Comparison of ENCODE assay signal across 8 cellular contexts in genomic region chr10:102408728-102409603, GRCh38. TPM values are rescaled to one million over a fixed set of nuclear protein-coding genes. Genes with fewer than 3 reads are reported as not detected.
DNase-seq lines count a peak whose midpoint lies in the region; ATAC-seq, FAIRE-seq and TF ChIP-seq lines count a peak whose summit lies in the region.

No MANE protein-coding gene starts in this region.

- H3K4me3 Mint-ChIP-seq in T-helper 17 cell: peak overlapping the region; percentile 90

- DNase-seq in GM12891 (ENCODE audit: insufficient read length, low spot score) (no peak), T-helper 17 cell (peak; percentile 44 to 59 (median 55)), astrocyte of the cerebellum (ENCODE audit: low read depth) (no peak), iPS-NIHi7 (ENCODE audit: extremely low spot score) (peak; percentile 50), NCI-H524 (lab: John Stamatoyannopoulos, UW) (no peak), cortex of kidney (lab: John Stamatoyannopoulos, UW) (no peak), A172 (ENCODE audit: low spot score) (no peak)
- DNase-seq in stimulated activated CD4-positive, alpha-beta T cell treated with anti-CD3 and anti-CD28 coated beads, Interleukin-15, amount 100 ng/mL, for 24 hours: peak; percentile 89

- H3K27ac Mint-ChIP-seq in T-helper 17 cell: peak overlapping the region; percentile 95

- peaks cover 8% of the 10 kb centered on the region for H3K36me3 Mint-ChIP-seq in T-helper 17 cell (ENCODE audit: low read depth)

- ATAC-seq in T-helper 17 cell: peak; percentile 53

- H3K9me3 ChIP-seq in T-helper 17 cell (ENCODE audit: control insufficient read depth, low read length, poor library complexity, severe bottlenecking): no peaks in the 10 kb centered on the region

- peaks cover 35% of the 10 kb centered on the region for H3K27me3 Mint-ChIP-seq in T-helper 17 cell

- FAIRE-seq in GM12891 (lab: Jason Lieb, UNC): peak; percentile 57

- H3K4me1 Mint-ChIP-seq in T-helper 17 cell: peaks cover 34% of the 10 kb centered on the region

- TF ChIP-seq POLR2A in GM12891 (IDR thresholded peaks at IDR 0.05; ENCODE audit: low read depth, low read length): no peak

- in situ Hi-C loops in astrocyte of the cerebellum (cut with HindIII; ENCODE audit: low sequenced_read_pairs): no loop called here

- H3K4me3 ChIP-seq in astrocyte of the cerebellum (ENCODE audit: low read depth, low read length): peak overlapping the region; percentile 25

- TF ChIP-seq CTCF in astrocyte of the cerebellum (IDR thresholded peaks at IDR 0.05; ENCODE audit: low read depth, low read length, missing control alignments): no peak

TF ChIP-seq in GM12891, 5 proteins besides CTCF, POLR2A, EP300 and RAD21:
- TF ChIP-seq SPI1 (IDR thresholded peaks at IDR 0.05; ENCODE audit: low read depth, low read length) (no peak), POU2F2 (IDR thresholded peaks at IDR 0.05; ENCODE audit: low read depth, low read length) (no peak; the same call in none of the 2 replicates)

RNA-seq across cellular contexts. Expression of gene PSD, which starts 9.6 kb away (rescaled TPM):
- polyA plus RNA-seq in GM12891 (2012; ENCODE audit: low read depth, missing spikeins): 2.7 TPM
- total RNA-seq in T-helper 17 cell: 1 to 10 TPM; 2.9 to 5.1 TPM
- total RNA-seq in A172 (2014; rRNA removed; shearing (Covaris generic)): 0.07 TPM in 1 of 2 replicates, not detected in the other

RNA-seq across cellular contexts. Expression of gene FBXL15, which starts 11.7 kb away (rescaled TPM):
- 8.4 TPM for polyA plus RNA-seq in GM12891 (2012; ENCODE audit: low read depth, missing spikeins)
- total RNA-seq in T-helper 17 cell: 10 to 100 TPM in 1 of 2 donors, 1 to 10 TPM in 1; 9.9 to 14.2 TPM
- 14.6 and 20.0 TPM in 2 replicates for total RNA-seq in A172 (2014; rRNA removed; shearing (Covaris generic))

RNA-seq across cellular contexts. Expression of gene NFKB2, which starts 13.5 kb away (rescaled TPM):
- 125 TPM for polyA plus RNA-seq in GM12891 (2012; ENCODE audit: low read depth, missing spikeins)
- 100 to 1,000 TPM; 364 to 390 TPM for total RNA-seq in T-helper 17 cell
- 60.9 and 63.0 TPM in 2 replicates for total RNA-seq in A172 (2014; rRNA removed; shearing (Covaris generic))

RNA-seq across cellular contexts. Expression of gene CUEDC2, which starts 23.4 kb away (rescaled TPM):
- polyA plus RNA-seq in GM12891 (2012; ENCODE audit: low read depth, missing spikeins): 78.9 TPM
- 10 to 100 TPM; 27.4 to 30.7 TPM for total RNA-seq in T-helper 17 cell
- 121 and 123 TPM in 2 replicates for total RNA-seq in A172 (2014; rRNA removed; shearing (Covaris generic))

RNA-seq across cellular contexts. Expression of gene C10orf95, which starts 42.4 kb away (rescaled TPM):
- 0.59 TPM for polyA plus RNA-seq in GM12891 (2012; ENCODE audit: low read depth, missing spikeins)
- total RNA-seq in T-helper 17 cell: under 1 TPM in 1 of 2 donors, not detected in 1; 0.50 TPM
- total RNA-seq in A172 (2014; rRNA removed; shearing (Covaris generic)): not detected in 2 replicates

Comparison
In these comparisons a context has a peak if more than half of its experiments do, and no peak if none do; other contexts are left out.
1. DNase-seq: peak in T-helper 17 cell (3 of 3), iPS-NIHi7 (single experiment) and stimulated activated CD4-positive, alpha-beta T cell treated with anti-CD3 and anti-CD28 coated beads, Interleukin-15, amount 100 ng/mL, for 24 hours (single experiment); none in GM12891 (single experiment), astrocyte of the cerebellum (single experiment), NCI-H524 (0 of 2), cortex of kidney (single experiment) and A172 (single experiment).